8 cellular contexts compared by ENCODE assay signal in genomic region chr17:81552244-81553017, GRCh38. TPM values are rescaled to one million over a fixed set of nuclear protein-coding genes. Genes with fewer than 3 reads are reported as not detected.
DNase-seq lines count a peak whose midpoint lies in the region; ATAC-seq, FAIRE-seq and TF ChIP-seq lines count a peak whose summit lies in the region.

Gene FAAP100 (minus strand): TSS chr17:81552353. CDS start chr17:81552330, 23 bp downstream.

- ATAC-seq in A549 = peak; percentile 65 to 68
- peak; percentile 55 for ATAC-seq in GM18511 (IDR thresholded peaks at IDR 0.05; ENCODE audit: unreplicated experiment)
- ATAC-seq in HG03103 (IDR thresholded peaks at IDR 0.05; ENCODE audit: low read depth, unreplicated experiment) = peak; percentile 35
- ATAC-seq in activated CD8-positive, alpha-beta T cell treated with anti-CD3 and anti-CD28 coated beads, Interleukin-2, amount 10 ng/mL, durations not matched to agents 7 days and 5 days = peak; percentile 63

- H3K27ac ChIP-seq in A549 = peak within 1 kb of the TSS; percentile 84 to 97

- peaks cover 26% of the 10 kb centered on the region for H3K36me3 Mint-ChIP-seq in activated CD8-positive, alpha-beta T cell treated with anti-CD3 and anti-CD28 coated beads, Interleukin-2, amount 10 ng/mL, durations not matched to agents 7 days and 5 days (ENCODE audit: low read depth)

- H3K4me1 Mint-ChIP-seq in activated CD8-positive, alpha-beta T cell treated with anti-CD3 and anti-CD28 coated beads, Interleukin-2, amount 10 ng/mL, durations not matched to agents 7 days and 5 days (ENCODE audit: low read depth) = peaks cover 36% of the 10 kb centered on the region

- WGBS in A549 (ENCODE audit: missing lambda C conversion rate) = 0% methylated on average over 15 of the region's 85 CpGs

- H3K9me3 ChIP-seq in A549 = no peaks in the 10 kb centered on the region

- TF ChIP-seq POLR2A in A549 (IDR thresholded peaks at IDR 0.05; ENCODE audit: low read length) = peak; percentile 72

- POLR2A ChIA-PET in A549 (lab: Yijun Ruan, JAX) = interaction anchor here (0.5 to 2.1 kb wide), 8 partner anchors 9 to 151 kb away, joined by 3 to 15 read pairs (median 4); partner anchors contain the start of genes ACTG1 and MRPL12
- POLR2A ChIA-PET in activated CD8-positive, alpha-beta T cell treated with anti-CD3 and anti-CD28 coated beads, Interleukin-2, amount 10 ng/mL, durations not matched to agents 7 days and 5 days (lab: Charles Lee) = interaction anchor here (0.5 to 2.3 kb wide), 7 partner anchors 9 to 55 kb away, joined by 3 to 10 read pairs (median 4); partner anchors contain the start of gene ACTG1

- H3K4me3 ChIP-seq in A549 = peak within 1 kb of the TSS; percentile 86

- peak; percentile 89 to 90 for DNase-seq in A549 (ENCODE audit: low read depth in 1 of 2, low spot score in 1 of 2)
- DNase-seq in NCI-H748 (lab: John Stamatoyannopoulos, UW; ENCODE audit: unreplicated experiment) = peak; percentile 88
- DNase-seq in activated CD8-positive, alpha-beta T cell treated with anti-CD3 and anti-CD28 coated beads, Interleukin-2, amount 10 ng/mL, durations not matched to agents 7 days and 5 days = peak; percentile 85
- DNase-seq in effector CD4-positive, alpha-beta T cell = peak; percentile 74
- peak; percentile 85 to 88 for DNase-seq in lung microvascular endothelial cell (ENCODE audit: low read depth in 2 of 2)
- DNase-seq in stimulated activated CD4-positive, alpha-beta T cell treated with anti-CD3 and anti-CD28 coated beads, TNF-alpha, amount 100 ng/mL, for 4 hours (ENCODE audit: low read depth in 3 of 3) = peak; percentile 58 to 75 (median 75)

- TF ChIP-seq EP300 in A549 (IDR thresholded peaks at IDR 0.05) = no peak

- TF ChIP-seq RAD21 in A549 (conservative IDR thresholded peaks at IDR 0.05 in 1 of 2, IDR thresholded peaks at IDR 0.05 in 1 of 2) = no peak

- peak within 1 kb of the TSS; percentile 93 for H3K4me2 ChIP-seq in A549

- H3K4me3 Mint-ChIP-seq in activated CD8-positive, alpha-beta T cell treated with anti-CD3 and anti-CD28 coated beads, Interleukin-2, amount 10 ng/mL, durations not matched to agents 7 days and 5 days = peak within 1 kb of the TSS; percentile 88

- TF ChIP-seq CTCF in A549 (IDR thresholded peaks at IDR 0.05) = no peak

- H3K9me3 Mint-ChIP-seq in activated CD8-positive, alpha-beta T cell treated with anti-CD3 and anti-CD28 coated beads, Interleukin-2, amount 10 ng/mL, durations not matched to agents 7 days and 5 days (ENCODE audit: insufficient read depth) = no peaks in the 10 kb centered on the region

- CTCF ChIA-PET in A549 (lab: Yijun Ruan, JAX) = interaction anchor here (0.9 to 45.0 kb wide), 8 partner anchors 12 to 300 kb away, joined by 3 to 1604 read pairs (median 8); partner anchors contain the start of gene BAHCC1
- CTCF ChIA-PET in activated CD8-positive, alpha-beta T cell treated with anti-CD3 and anti-CD28 coated beads, Interleukin-2, amount 10 ng/mL, durations not matched to agents 7 days and 5 days (lab: Charles Lee) = interaction anchor here (0.6 to 2.9 kb wide), 8 partner anchors 14 to 300 kb away, joined by 3 to 18 read pairs (median 4); no protein-coding TSS in a partner anchor

- no peak for FAIRE-seq in A549 (lab: Jason Lieb, UNC)

- peaks cover 43% of the 10 kb centered on the region for H3K4me1 ChIP-seq in A549

- H3K27ac Mint-ChIP-seq in activated CD8-positive, alpha-beta T cell treated with anti-CD3 and anti-CD28 coated beads, Interleukin-2, amount 10 ng/mL, durations not matched to agents 7 days and 5 days = peak within 1 kb of the TSS; percentile 90

- H3K27me3 Mint-ChIP-seq in activated CD8-positive, alpha-beta T cell treated with anti-CD3 and anti-CD28 coated beads, Interleukin-2, amount 10 ng/mL, durations not matched to agents 7 days and 5 days (ENCODE audit: low read depth) = no peaks in the 10 kb centered on the region

TF ChIP-seq in A549, 52 proteins besides CTCF, POLR2A, EP300 and RAD21:
- TF ChIP-seq MAX (IDR thresholded peaks at IDR 0.05) (peak; percentile 89), CEBPB (IDR thresholded peaks at IDR 0.05) (no peak; a peak in 1 of 4 replicates), JUN (IDR thresholded peaks at IDR 0.05) (peak; percentile 73 to 92; a peak in 4 of 5 replicates), HOXB5 (CRISPR knock-in tag; IDR thresholded peaks at IDR 0.05) (no peak), HDAC2 (IDR thresholded peaks at IDR 0.05) (no peak), SMC3 (IDR thresholded peaks at IDR 0.05) (peak; percentile 18; the same call in 2 of the 3 replicates), GATA3 (IDR thresholded peaks at IDR 0.05; ENCODE audit: borderline replicate concordance) (peak; percentile 15; the same call in 1 of the 2 replicates), MAZ (IDR thresholded peaks at IDR 0.05; ENCODE audit: borderline replicate concordance, low read depth, low read length) (no peak), USF2 (IDR thresholded peaks at IDR 0.05) (peak; percentile 71), BCL3 (IDR thresholded peaks at IDR 0.05) (peak; percentile 53; the same call in 1 of the 3 replicates), ZFP36 (IDR thresholded peaks at IDR 0.05; ENCODE audit: borderline replicate concordance, partially characterized antibody) (no peak), MYC (IDR thresholded peaks at IDR 0.05; ENCODE audit: borderline replicate concordance, low read length) (peak; percentile 62; the same call in 1 of the 2 replicates), ATOH8 (CRISPR knock-in tag; IDR thresholded peaks at IDR 0.05; ENCODE audit: low read depth) (no peak), POLR2AphosphoS2 (conservative IDR thresholded peaks at IDR 0.05; ENCODE audit: low read length) (0 out of 2 replicates have a peak, but pooled peaks have one; percentile 42)
TF ChIP-seq in A549: peak in this region for 8.

RNA-seq across cellular contexts. Expression of gene FAAP100, which starts in this region (rescaled TPM):
- 5.4 and 7.2 TPM in 2 replicates for polyA plus RNA-seq in A549 (2011; rRNA removed)
- 17.3 and 25.1 TPM in 2 replicates for polyA plus RNA-seq in A549 (2012; cell fraction: cytosol; rRNA removed)
- 52.4 and 75.7 TPM in 2 replicates for polyA plus RNA-seq in A549 (2012; cell fraction: nucleus; rRNA removed)
- 16.2 to 17.7 TPM (median 16.8 TPM) in 3 replicates for polyA plus RNA-seq in A549 (2017; fragmentation: RNase III; extraction: RNeasy Plus Mini Kit Qiagen cat#74134 plus additional on column Dnase treatment)
- polyA minus RNA-seq in A549 (2011; rRNA and poly(A)+ RNA removed) = 7.8 and 10.0 TPM in 2 replicates
- 10 to 100 TPM; 39.2 to 43.6 TPM for total RNA-seq in activated CD8-positive, alpha-beta T cell treated with anti-CD3 and anti-CD28 coated beads, Interleukin-2, amount 10 ng/mL, durations not matched to agents 7 days and 5 days
- total RNA-seq in lung microvascular endothelial cell = 10.0 and 13.9 TPM in 2 replicates

Comparison
In these comparisons a context has a peak if more than half of its experiments do, and no peak if none do; other contexts are left out.
1. Peak in every context shown above with its lines: DNase-seq, ATAC-seq, H3K4me3 ChIP-seq and H3K27ac ChIP-seq.